In the genomic region with DNA sequence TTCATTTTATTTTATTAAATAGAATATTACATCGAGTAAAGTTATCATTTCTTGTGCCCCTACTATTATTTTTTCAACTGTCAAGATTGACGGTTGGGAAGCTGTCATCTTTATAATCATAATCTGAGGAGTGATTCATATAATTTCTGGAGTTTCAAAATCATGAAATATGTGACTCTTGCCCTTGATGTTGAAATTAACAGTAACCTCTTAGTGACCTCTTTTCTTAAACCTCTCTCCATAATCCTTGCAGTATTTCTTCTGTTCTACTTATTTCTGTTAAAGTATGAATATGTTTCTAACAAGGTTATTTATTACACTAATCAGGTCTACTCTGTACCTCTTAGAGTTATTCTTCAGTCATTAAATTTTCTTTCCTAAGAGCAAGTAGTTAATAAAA, we compare ENCODE assay signal across 28 cellular contexts.
"Had no signal": no experiment of that assay in that cellular context is flagged by ENCODE, and none has a peak within 500 bp of the region (broad histone marks: within the 10 kb centered on the region; RNA-seq: fewer than 3 reads in every experiment).

No MANE protein-coding gene starts in this region.

- H3K36me3 ChIP-seq: left lung, lower lobe of right lung, pancreas, prostate gland, right atrium auricular region, right lobe of liver, tibial nerve, uterus had no signal

- H3K36me3 Mint-ChIP-seq: naive thymus-derived CD8-positive, alpha-beta T cell; stimulated activated memory B cell treated with anti-CD40 and anti-IgM and Interleukin-4, amounts not matched to agents 10 μg/mL and 1 μg/mL and 100 μg/mL, for 72 hours; type B pancreatic cell had no signal

- H3K4me1 ChIP-seq: left lung, lower lobe of right lung, pancreas, prostate gland, right atrium auricular region, right lobe of liver, tibial nerve, uterus had no signal

- H3K4me3 Mint-ChIP-seq: naive thymus-derived CD8-positive, alpha-beta T cell; nephron; neural crest cell; stimulated activated memory B cell treated with anti-CD40 and anti-IgM and Interleukin-4, amounts not matched to agents 10 μg/mL and 1 μg/mL and 100 μg/mL, for 72 hours; stimulated activated naive CD8-positive, alpha-beta T cell treated with anti-CD3 and anti-CD28 coated beads, Interleukin-15, amount 100 ng/mL, for 72 hours; type B pancreatic cell had no signal

- H3K27ac ChIP-seq: left lung, lower lobe of right lung, pancreas, prostate gland, right atrium auricular region, right lobe of liver, tibial nerve, uterus had no signal

- H3K27me3 Mint-ChIP-seq: naive thymus-derived CD8-positive, alpha-beta T cell; stimulated activated memory B cell treated with anti-CD40 and anti-IgM and Interleukin-4, amounts not matched to agents 10 μg/mL and 1 μg/mL and 100 μg/mL, for 72 hours; stimulated activated naive CD8-positive, alpha-beta T cell treated with anti-CD3 and anti-CD28 coated beads, Interleukin-15, amount 100 ng/mL, for 72 hours; type B pancreatic cell had no signal

- ATAC-seq: left colon; left lung; lower lobe of right lung; naive thymus-derived CD8-positive, alpha-beta T cell; pancreas; right lobe of liver; stimulated activated memory B cell treated with anti-CD40 and anti-IgM and Interleukin-4, amounts not matched to agents 10 μg/mL and 1 μg/mL and 100 μg/mL, for 72 hours; stimulated activated naive CD8-positive, alpha-beta T cell treated with anti-CD3 and anti-CD28 coated beads, Interleukin-15, amount 100 ng/mL, for 72 hours had no signal

- H3K9me3 ChIP-seq: left lung, lower lobe of right lung, pancreas, prostate gland, right atrium auricular region, right lobe of liver, tibial nerve, uterus had no signal

- H3K27me3 ChIP-seq: left lung, pancreas, right atrium auricular region, right lobe of liver, tibial nerve, uterus had no signal

- DNase-seq: hippocampal formation; kidney; left colon; left lung; lower lobe of right lung; mammary epithelial cell; mesenchymal stem cell; naive thymus-derived CD8-positive, alpha-beta T cell; nucleus accumbens; pancreas; posterior cingulate gyrus; right lobe of liver; stimulated activated CD4-positive, alpha-beta T cell treated with anti-CD3 and anti-CD28 coated beads, Interleukin-1b, Interleukin-23, amount 100 ng/mL, for 48 hours; stimulated activated CD4-positive, alpha-beta T cell treated with anti-CD3 and anti-CD28 coated beads, Interleukin-2, amount 100 ng/mL, for 48 hours; stimulated activated CD4-positive, alpha-beta T cell treated with anti-CD3 and anti-CD28 coated beads, Interleukin-4, amount 100 ng/mL, for 4 hours; stimulated activated CD8-positive, alpha-beta memory T cell treated with anti-CD3 and anti-CD28 coated beads, Interleukin-4, amount 100 ng/mL, for 48 hours; stimulated activated naive CD4-positive, alpha-beta T cell treated with Interleukin-2 at 50 U/mL for 16 hours; stimulated activated naive CD8-positive, alpha-beta T cell treated with anti-CD3 and anti-CD28 coated beads, Interleukin-15, amount 100 ng/mL, for 72 hours; substantia nigra; uterus had no signal

- H3K9me3 Mint-ChIP-seq: nephron, type B pancreatic cell had no signal

- H3K4me3 ChIP-seq: left lung, lower lobe of right lung, pancreas, prostate gland, right atrium auricular region, right lobe of liver, smooth muscle cell, tibial nerve, uterus had no signal

- H3K27ac Mint-ChIP-seq: naive thymus-derived CD8-positive, alpha-beta T cell; nephron; stimulated activated memory B cell treated with anti-CD40 and anti-IgM and Interleukin-4, amounts not matched to agents 10 μg/mL and 1 μg/mL and 100 μg/mL, for 72 hours; stimulated activated naive CD8-positive, alpha-beta T cell treated with anti-CD3 and anti-CD28 coated beads, Interleukin-15, amount 100 ng/mL, for 72 hours; type B pancreatic cell had no signal

- H3K4me1 Mint-ChIP-seq: naive thymus-derived CD8-positive, alpha-beta T cell; nephron; stimulated activated memory B cell treated with anti-CD40 and anti-IgM and Interleukin-4, amounts not matched to agents 10 μg/mL and 1 μg/mL and 100 μg/mL, for 72 hours; stimulated activated naive CD8-positive, alpha-beta T cell treated with anti-CD3 and anti-CD28 coated beads, Interleukin-15, amount 100 ng/mL, for 72 hours had no signal
